In genomic region chr18:13549879-13550231, GRCh38 we compare ENCODE assay signal across 21 cellular contexts.
DNase-seq lines count a peak whose midpoint lies in the region; ATAC-seq and TF ChIP-seq lines count a peak whose summit lies in the region.
"Had no signal": no experiment of that assay in that cellular context is flagged by ENCODE, and none has a peak within 500 bp of the region (broad histone marks: within the 10 kb centered on the region; RNA-seq: fewer than 3 reads in every experiment).

No MANE protein-coding gene starts in this region.

- H3K4me2 ChIP-seq in osteoblast (ENCODE audit: insufficient read depth, low read length) = no peak overlapping the region
- H3K4me2 ChIP-seq: A549 had no signal

- intact Hi-C loops in heart left ventricle (cut with DNase I) = loop anchor here in 2 of 10 donors (5.0 to 10.0 kb wide), 3 partner anchors 67 to 555 kb away; partner anchors contain the start of genes CEP192 (in 1 of the 2), FAM210A (in 1 of the 2) and RNMT (in 1 of the 2)
- intact Hi-C loops in left ventricle myocardium superior (cut with micrococcal nuclease) = loop anchor here (10.0 kb wide), 1 partner anchor 65 kb away; no protein-coding TSS in a partner anchor
- intact Hi-C loops in dendritic cell treated with granulocyte-macrophage colony-stimulating factor and Interleukin-4, amounts not matched to agents 40 ng/mL and 50 ng/mL, for 4 days (cut with micrococcal nuclease) = loop anchor here (5.0 to 10.0 kb wide), 3 partner anchors 175 to 333 kb away; partner anchors contain the start of genes FAM210A, LDLRAD4 and RNMT
- intact Hi-C loops in uterus (cut with DNase I; ENCODE audit: low total_unique reads) = no loop called here

- H3K4me1 Mint-ChIP-seq in dendritic cell treated with granulocyte-macrophage colony-stimulating factor and Interleukin-4, amounts not matched to agents 40 ng/mL and 50 ng/mL, for 4 days (ENCODE audit: low read depth) = peaks cover 45% of the 10 kb centered on the region

- 3 to 11% (median 6%) methylated on average over 5 of the region's 5 CpGs for WGBS in heart left ventricle, 4 donors

- no peaks in the 10 kb centered on the region for H4K20me1 ChIP-seq in osteoblast (ENCODE audit: insufficient read depth, low read length)

- no peaks in the 10 kb centered on the region for H3K36me3 ChIP-seq in heart left ventricle
- H3K36me3 ChIP-seq in osteoblast (ENCODE audit: insufficient read depth, low read length) = no peaks in the 10 kb centered on the region
- no peaks in the 10 kb centered on the region for H3K36me3 ChIP-seq in uterus
- H3K36me3 ChIP-seq: gastrocnemius medialis, ovary, Peyer's patch had no signal

- H3K27ac ChIP-seq in heart left ventricle = peak overlapping the region in 10 of 12 donors; percentile 16 to 81 (median 36)
- no peak overlapping the region for H3K27ac ChIP-seq in osteoblast (ENCODE audit: low read depth, low read length)
- peak overlapping the region; percentile 73 to 75 for H3K27ac ChIP-seq in uterus
- H3K27ac ChIP-seq: A549, gastrocnemius medialis, ovary had no signal

- no peak overlapping the region for H3K4me3 ChIP-seq in heart left ventricle
- H3K4me3 ChIP-seq in osteoblast (ENCODE audit: insufficient read depth, low read length) = no peak overlapping the region
- no peak overlapping the region for H3K4me3 ChIP-seq in uterus
- H3K4me3 ChIP-seq: A549, gastrocnemius medialis, mucosa of descending colon, ovary, Peyer's patch had no signal

- no peak for ATAC-seq in heart left ventricle
- no peak for ATAC-seq in left ventricle myocardium superior
- no peak for ATAC-seq in HG02981 (IDR thresholded peaks at IDR 0.05; ENCODE audit: unreplicated experiment)
- ATAC-seq: A549, SK-N-SH treated with all-trans-retinoic acid at 6 μM for 48 hours had no signal

- H3K36me3 Mint-ChIP-seq in dendritic cell treated with granulocyte-macrophage colony-stimulating factor and Interleukin-4, amounts not matched to agents 40 ng/mL and 50 ng/mL, for 4 days (ENCODE audit: low read depth) = peaks cover 27% of the 10 kb centered on the region

- H3K9me3 Mint-ChIP-seq in dendritic cell treated with granulocyte-macrophage colony-stimulating factor and Interleukin-4, amounts not matched to agents 40 ng/mL and 50 ng/mL, for 4 days = peaks cover 7% of the 10 kb centered on the region
- H3K9me3 Mint-ChIP-seq: CD4-positive, CD25-positive, alpha-beta regulatory T cell had no signal

- peaks cover 9% of the 10 kb centered on the region for H3K27me3 Mint-ChIP-seq in dendritic cell treated with granulocyte-macrophage colony-stimulating factor and Interleukin-4, amounts not matched to agents 40 ng/mL and 50 ng/mL, for 4 days
- H3K27me3 Mint-ChIP-seq: activated CD4-positive, alpha-beta T cell treated with anti-CD3 and anti-CD28 coated beads, Interleukin-2, amount 10 ng/mL, durations not matched to agents 24 days and 14 days; CD4-positive, CD25-positive, alpha-beta regulatory T cell had no signal

- H3K9me3 ChIP-seq in heart left ventricle (no peaks in the 10 kb centered on the region), osteoblast (ENCODE audit: low read depth, low read length) (no peaks in the 10 kb centered on the region), uterus (no peaks in the 10 kb centered on the region)
- H3K9me3 ChIP-seq: A549, gastrocnemius medialis, mucosa of descending colon, ovary, Peyer's patch had no signal

- H3K79me2 ChIP-seq in osteoblast (ENCODE audit: insufficient read depth, low read length) = no peaks in the 10 kb centered on the region

- H3K27ac Mint-ChIP-seq in dendritic cell treated with granulocyte-macrophage colony-stimulating factor and Interleukin-4, amounts not matched to agents 40 ng/mL and 50 ng/mL, for 4 days = peak overlapping the region; percentile 79
- H3K27ac Mint-ChIP-seq: activated CD4-positive, alpha-beta T cell treated with anti-CD3 and anti-CD28 coated beads, Interleukin-2, amount 10 ng/mL, durations not matched to agents 24 days and 14 days had no signal

- DNase-seq in heart left ventricle (no peak), left ventricle myocardium superior (no peak), osteoblast (ENCODE audit: insufficient read length, low spot score, missing footprints) (peak; percentile 32), uterus (peak; percentile 57 to 63), NCI-H2171 treated with DMSO at 0.1 percent for 48 hours (lab: John Stamatoyannopoulos, UW) (no peak)
- no peak for DNase-seq in NK-92 treated with Interleukin-12 subunit alpha and Interleukin-12 subunit beta, amount 100 ng/mL, for 24 hours (lab: John Stamatoyannopoulos, UW)
- DNase-seq: activated CD4-positive, alpha-beta T cell treated with anti-CD3 and anti-CD28 coated beads, Interleukin-2, amount 10 ng/mL, durations not matched to agents 24 days and 14 days; CD4-positive, CD25-positive, alpha-beta regulatory T cell; cortex of kidney; DMS79; gastrocnemius medialis; GOT3; mucosa of descending colon; NCI-H1436; stimulated activated CD4-positive, alpha-beta T cell treated with anti-CD3 and anti-CD28 coated beads, Interleukin-4, amount 100 ng/mL, for 1 hour had no signal

- TF ChIP-seq CTCF in heart left ventricle (IDR thresholded peaks at IDR 0.05) (no peak), osteoblast (IDR thresholded peaks at IDR 0.05; ENCODE audit: extremely low read depth, low read depth, low read length) (no peak), uterus (IDR thresholded peaks at IDR 0.05) (no peak)

- no peak overlapping the region for H3K4me3 Mint-ChIP-seq in dendritic cell treated with granulocyte-macrophage colony-stimulating factor and Interleukin-4, amounts not matched to agents 40 ng/mL and 50 ng/mL, for 4 days
- H3K4me3 Mint-ChIP-seq: activated CD4-positive, alpha-beta T cell treated with anti-CD3 and anti-CD28 coated beads, Interleukin-2, amount 10 ng/mL, durations not matched to agents 24 days and 14 days; CD4-positive, CD25-positive, alpha-beta regulatory T cell had no signal

- no peak overlapping the region for H2AFZ ChIP-seq in osteoblast (ENCODE audit: low read length)

- TF ChIP-seq POLR2A in heart left ventricle (IDR thresholded peaks at IDR 0.05) = no peak
- no peak for TF ChIP-seq POLR2A in uterus (IDR thresholded peaks at IDR 0.05)

- H3K4me1 ChIP-seq in heart left ventricle (peaks cover 3 to 75% (median 27%) of the 10 kb centered on the region in 12 donors), osteoblast (ENCODE audit: insufficient read depth, low read length) (no peaks in the 10 kb centered on the region), uterus (peaks cover 13 to 16% of the 10 kb centered on the region in 2 donors)
- H3K4me1 ChIP-seq: A549 had no signal

- no peaks in the 10 kb centered on the region for H3K27me3 ChIP-seq in heart left ventricle
- peaks cover 5% of the 10 kb centered on the region for H3K27me3 ChIP-seq in osteoblast (ENCODE audit: insufficient read depth, low read length)
- H3K27me3 ChIP-seq in uterus = no peaks in the 10 kb centered on the region
- H3K27me3 ChIP-seq: gastrocnemius medialis, ovary, Peyer's patch had no signal

Comparison
In these comparisons a context has a peak if more than half of its experiments do, and no peak if none do; other contexts are left out.
1. DNase-seq: peak in osteoblast (single experiment) and uterus (2 of 2); none in heart left ventricle (0 of 5), left ventricle myocardium superior (single experiment), NCI-H2171 treated with DMSO at 0.1 percent for 48 hours (single experiment) and NK-92 treated with Interleukin-12 subunit alpha and Interleukin-12 subunit beta, amount 100 ng/mL, for 24 hours (single experiment).